Comparison of ENCODE assay signal across 11 cellular contexts in genomic region chr1:176193023-176193422, GRCh38. TPM values are rescaled to one million over a fixed set of nuclear protein-coding genes. Genes with fewer than 3 reads are reported as not detected.
A peak's percentile ranks its signal among the peaks of the same experiment; 100 is the strongest.
DNase-seq lines count a peak whose midpoint lies in the region; ATAC-seq and TF ChIP-seq lines count a peak whose summit lies in the region.
"Had no signal": no experiment of that assay in that cellular context is flagged by ENCODE, and none has a peak within 500 bp of the region (broad histone marks: within the 10 kb centered on the region; RNA-seq: fewer than 3 reads in every experiment).

No MANE protein-coding gene starts in this region.

- H3K4me3 ChIP-seq in smooth muscle cell, result no peak overlapping the region
- no peak overlapping the region for H3K4me3 ChIP-seq in CD8-positive, alpha-beta memory T cell (ENCODE audit: low read length)
- no peak overlapping the region for H3K4me3 ChIP-seq in upper lobe of left lung

- H3K36me3 Mint-ChIP-seq in activated naive CD8-positive, alpha-beta T cell, result peaks cover 3% of the 10 kb centered on the region
- H3K36me3 Mint-ChIP-seq in CD8-positive, alpha-beta memory T cell, result peaks cover 0 to 5% (median 5%) of the 10 kb centered on the region in 3 donors

- no peak overlapping the region for H3K4me3 Mint-ChIP-seq in activated naive CD8-positive, alpha-beta T cell
- peak overlapping the region in 2 of 7 donors; percentile 27 to 57 for H3K4me3 Mint-ChIP-seq in CD8-positive, alpha-beta memory T cell
- H3K4me3 Mint-ChIP-seq: neural crest cell had no signal

- no peaks in the 10 kb centered on the region for H3K27me3 Mint-ChIP-seq in activated naive CD8-positive, alpha-beta T cell
- no peaks in the 10 kb centered on the region for H3K27me3 Mint-ChIP-seq in CD8-positive, alpha-beta memory T cell

- H2AFZ ChIP-seq in smooth muscle cell (ENCODE audit: low read depth), result no peak overlapping the region

- H3K27ac ChIP-seq in smooth muscle cell (ENCODE audit: low read depth), result no peak overlapping the region
- H3K27ac ChIP-seq in CD8-positive, alpha-beta memory T cell (ENCODE audit: low read depth, low read length), result no peak overlapping the region
- H3K27ac ChIP-seq in upper lobe of left lung, result no peak overlapping the region

- no peak overlapping the region for H3K4me2 ChIP-seq in smooth muscle cell

- 75% methylated on average over 1 of the region's 1 CpG for WGBS in smooth muscle cell (ENCODE audit: low lambda C conversion rate)
- WGBS in upper lobe of left lung, 2 donors, result 46 to 51% methylated on average over 1 of the region's 1 CpG

- H4K20me1 ChIP-seq in smooth muscle cell (ENCODE audit: low read depth), result peaks cover 100% of the 10 kb centered on the region

- peak overlapping the region; percentile 7 for H3K27ac Mint-ChIP-seq in activated naive CD8-positive, alpha-beta T cell
- no peak overlapping the region for H3K27ac Mint-ChIP-seq in CD8-positive, alpha-beta memory T cell

- H3K9me3 ChIP-seq in smooth muscle cell (replicated peaks; ENCODE audit: low read depth) (no peaks in the 10 kb centered on the region), upper lobe of left lung (no peaks in the 10 kb centered on the region)
- no peaks in the 10 kb centered on the region for H3K9me3 ChIP-seq in CD8-positive, alpha-beta memory T cell (ENCODE audit: low read length)

- no peak for DNase-seq in smooth muscle cell (lab: John Stamatoyannopoulos, UW; ENCODE audit: unreplicated experiment)
- no peak for DNase-seq in CD8-positive, alpha-beta memory T cell
- DNase-seq in upper lobe of left lung, result no peak
- DNase-seq in DMS 273 (lab: John Stamatoyannopoulos, UW; ENCODE audit: unreplicated experiment), result no peak
- DNase-seq: NCI-H1417, SHP77 had no signal

- H3K27me3 ChIP-seq in smooth muscle cell (ENCODE audit: low read depth), result no peaks in the 10 kb centered on the region
- no peaks in the 10 kb centered on the region for H3K27me3 ChIP-seq in CD8-positive, alpha-beta memory T cell (ENCODE audit: insufficient read depth, low read length, poor library complexity, severe bottlenecking)
- H3K27me3 ChIP-seq in upper lobe of left lung, result no peaks in the 10 kb centered on the region

- TF ChIP-seq CTCF in smooth muscle cell (IDR thresholded peaks at IDR 0.05; ENCODE audit: borderline replicate concordance, insufficient read depth, poor library complexity, severe bottlenecking) (no peak), upper lobe of left lung (IDR thresholded peaks at IDR 0.05) (no peak)

- CTCF ChIA-PET in CD8-positive, alpha-beta memory T cell (lab: Charles Lee), result no interaction called here

- no peak for TF ChIP-seq POLR2A in upper lobe of left lung (IDR thresholded peaks at IDR 0.05)

- peak; percentile 94 for ATAC-seq in GM18498 (IDR thresholded peaks at IDR 0.05; ENCODE audit: unreplicated experiment)
- peak; percentile 70 for ATAC-seq in GM19455 (IDR thresholded peaks at IDR 0.05; ENCODE audit: unreplicated experiment)
- ATAC-seq in HG03060 (IDR thresholded peaks at IDR 0.05; ENCODE audit: low read depth, unreplicated experiment), result peak; percentile 87
- no peak for ATAC-seq in upper lobe of left lung (ENCODE audit: low FRiP score in 2 of 2)

- TF ChIP-seq EP300 in upper lobe of left lung (IDR thresholded peaks at IDR 0.05), result no peak

- peaks cover 8% of the 10 kb centered on the region for H3K9me3 Mint-ChIP-seq in activated naive CD8-positive, alpha-beta T cell (ENCODE audit: low read depth)
- H3K9me3 Mint-ChIP-seq in CD8-positive, alpha-beta memory T cell, result no peaks in the 10 kb centered on the region
- H3K9me3 Mint-ChIP-seq: neural crest cell had no signal

- H3K4me1 ChIP-seq in smooth muscle cell (ENCODE audit: low read depth), result no peaks in the 10 kb centered on the region
- H3K4me1 ChIP-seq in CD8-positive, alpha-beta memory T cell (ENCODE audit: insufficient read depth, low read length), result peaks cover 20% of the 10 kb centered on the region
- H3K4me1 ChIP-seq in upper lobe of left lung, result peaks cover 0 to 12% (median 8%) of the 10 kb centered on the region in 4 donors

- H3F3A ChIP-seq in smooth muscle cell (ENCODE audit: low read depth), result no peaks in the 10 kb centered on the region

- no peak overlapping the region for H3K9ac ChIP-seq in smooth muscle cell (ENCODE audit: low read depth)

- POLR2A ChIA-PET in CD8-positive, alpha-beta memory T cell (lab: Charles Lee), result no interaction called here

- peaks cover 100% of the 10 kb centered on the region for H3K79me2 ChIP-seq in smooth muscle cell (ENCODE audit: low read depth)

- H3K36me3 ChIP-seq in smooth muscle cell (ENCODE audit: low read depth), result no peaks in the 10 kb centered on the region
- H3K36me3 ChIP-seq in CD8-positive, alpha-beta memory T cell (ENCODE audit: insufficient read depth, low read length), result no peaks in the 10 kb centered on the region
- H3K36me3 ChIP-seq in upper lobe of left lung, result no peaks in the 10 kb centered on the region

- peaks cover 84% of the 10 kb centered on the region for H3K4me1 Mint-ChIP-seq in activated naive CD8-positive, alpha-beta T cell (ENCODE audit: low read depth)
- peaks cover 82 to 97% (median 97%) of the 10 kb centered on the region in 3 donors for H3K4me1 Mint-ChIP-seq in CD8-positive, alpha-beta memory T cell

RNA-seq across cellular contexts. Expression of gene COP1, which starts 14.1 kb away (rescaled TPM):
- 65.3 and 68.2 TPM in 2 replicates for total RNA-seq in smooth muscle cell
- 40.5 and 44.8 TPM in 2 replicates for polyA plus RNA-seq in smooth muscle cell
- 10 to 100 TPM; 39.7 to 43.0 TPM for total RNA-seq in CD8-positive, alpha-beta memory T cell
- polyA plus RNA-seq in CD8-positive, alpha-beta memory T cell, result 40.6 TPM
- total RNA-seq in upper lobe of left lung, result 100 to 1,000 TPM in 1 of 6 donors, 10 to 100 TPM in 5; 40.4 to 113 (median 68.3) TPM

Comparison
In these comparisons a context has a peak if more than half of its experiments do, and no peak if none do; other contexts are left out.
1. ATAC-seq: peak in GM18498 (single experiment), GM19455 (single experiment) and HG03060 (single experiment); none in upper lobe of left lung (0 of 2).